25 cellular contexts compared by ENCODE assay signal in genomic region chr5:89273289-89273688, GRCh38.
"Had no signal": no experiment of that assay in that cellular context is flagged by ENCODE, and none has a peak within 500 bp of the region (broad histone marks: within the 10 kb centered on the region; RNA-seq: fewer than 3 reads in every experiment).

No MANE protein-coding gene starts in this region.

- H3K4me3 ChIP-seq: right atrium auricular region, suprapubic skin, tibial nerve had no signal

- ATAC-seq: activated T-cell treated with anti-CD3 and anti-CD28 coated beads, Interleukin-2, amount 50 U/mL, for 72 hours; left cardiac atrium; left ventricle myocardium superior; naive thymus-derived CD8-positive, alpha-beta T cell had no signal

- H3K36me3 Mint-ChIP-seq: activated naive CD8-positive, alpha-beta T cell; naive thymus-derived CD8-positive, alpha-beta T cell had no signal

- H3K9me3 ChIP-seq: right atrium auricular region, suprapubic skin, tibial nerve had no signal

- H3K27me3 Mint-ChIP-seq: activated naive CD8-positive, alpha-beta T cell had no signal

- H3K27me3 ChIP-seq: right atrium auricular region, suprapubic skin, tibial nerve had no signal

- DNase-seq: activated CD4-positive, alpha-beta T cell treated with anti-CD3 and anti-CD28 coated beads for 4 hours; activated CD4-positive, alpha-beta T cell treated with anti-CD3 and anti-CD28 coated beads, Interleukin-2, amount 50 U/mL, for 4 hours; activated effector memory CD4-positive, alpha-beta T cell treated with Interleukin-2 at 50 U/mL for 16 hours; activated naive CD4-positive, alpha-beta T cell treated with Interleukin-2 at 50 U/mL for 16 hours; activated T-cell treated with anti-CD3 and anti-CD28 coated beads for 4 hours; activated T-cell treated with anti-CD3 and anti-CD28 coated beads, Interleukin-2, amount 50 U/mL, for 72 hours; anterior cingulate cortex; dermis blood vessel endothelial cell; effector memory CD4-positive, alpha-beta T cell; glutamatergic neuron; islet precursor cell; left cardiac atrium; left ventricle myocardium superior; naive thymus-derived CD8-positive, alpha-beta T cell; occipital lobe; stimulated activated CD4-positive, alpha-beta T cell treated with anti-CD3 and anti-CD28 coated beads, Interleukin-15, amount 100 ng/mL, for 24 hours; stimulated activated CD4-positive, alpha-beta T cell treated with anti-CD3 and anti-CD28 coated beads, Interleukin-2, amount 100 ng/mL, for 24 hours; stimulated activated naive CD4-positive, alpha-beta T cell; T1000 had no signal

- H3K4me1 ChIP-seq: right atrium auricular region, suprapubic skin, tibial nerve had no signal

- H3K27ac ChIP-seq: right atrium auricular region, suprapubic skin, tibial nerve had no signal

- H3K27ac Mint-ChIP-seq: activated naive CD8-positive, alpha-beta T cell; activated T-cell treated with anti-CD3 and anti-CD28 coated beads, Interleukin-2, amount 50 U/mL, for 72 hours; T-helper 1 cell treated with Interleukin-12 subunit alpha and Interleukin-12 subunit beta and Interleukin-4 antibody, amounts not matched to agents 30 μg/mL and 1 μg/mL, for 36 hours had no signal

- H3K36me3 ChIP-seq: right atrium auricular region, suprapubic skin, tibial nerve had no signal

- H3K9me3 Mint-ChIP-seq: T-helper 1 cell treated with Interleukin-12 subunit alpha and Interleukin-12 subunit beta and Interleukin-4 antibody, amounts not matched to agents 30 μg/mL and 1 μg/mL, for 36 hours had no signal

- H3K4me3 Mint-ChIP-seq: activated naive CD8-positive, alpha-beta T cell; activated T-cell treated with anti-CD3 and anti-CD28 coated beads, Interleukin-2, amount 50 U/mL, for 72 hours; naive thymus-derived CD8-positive, alpha-beta T cell; neural crest cell; T-helper 1 cell treated with Interleukin-12 subunit alpha and Interleukin-12 subunit beta and Interleukin-4 antibody, amounts not matched to agents 30 μg/mL and 1 μg/mL, for 36 hours had no signal
